Comparison of ENCODE assay signal across 1 cellular context in the genomic region with DNA sequence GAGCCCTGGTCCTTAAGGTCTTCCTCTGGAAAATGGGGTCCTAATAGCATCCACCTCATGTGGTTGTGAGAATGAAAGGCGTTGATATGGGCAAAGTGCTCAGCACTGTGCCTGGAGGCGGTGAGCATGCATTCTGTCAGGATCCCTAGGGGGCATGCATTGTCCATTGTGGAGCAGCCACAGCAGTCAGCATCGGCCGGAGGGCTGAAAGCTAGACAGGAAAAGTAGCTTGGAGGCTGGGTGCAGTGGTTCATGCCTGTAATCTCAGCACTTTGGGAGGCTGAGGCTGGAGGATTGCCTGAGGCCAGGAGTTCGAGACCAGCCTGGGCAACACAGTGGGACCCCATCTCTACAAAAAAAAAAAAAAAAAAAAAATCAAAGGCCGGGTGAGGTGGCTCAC.
TF ChIP-seq lines count a peak whose summit lies in the region.

No MANE protein-coding gene starts in this region.

TF ChIP-seq in GM23338, 12 proteins besides CTCF, POLR2A, EP300 and RAD21 (continued from another document):
- TF ChIP-seq, protein P1, sequence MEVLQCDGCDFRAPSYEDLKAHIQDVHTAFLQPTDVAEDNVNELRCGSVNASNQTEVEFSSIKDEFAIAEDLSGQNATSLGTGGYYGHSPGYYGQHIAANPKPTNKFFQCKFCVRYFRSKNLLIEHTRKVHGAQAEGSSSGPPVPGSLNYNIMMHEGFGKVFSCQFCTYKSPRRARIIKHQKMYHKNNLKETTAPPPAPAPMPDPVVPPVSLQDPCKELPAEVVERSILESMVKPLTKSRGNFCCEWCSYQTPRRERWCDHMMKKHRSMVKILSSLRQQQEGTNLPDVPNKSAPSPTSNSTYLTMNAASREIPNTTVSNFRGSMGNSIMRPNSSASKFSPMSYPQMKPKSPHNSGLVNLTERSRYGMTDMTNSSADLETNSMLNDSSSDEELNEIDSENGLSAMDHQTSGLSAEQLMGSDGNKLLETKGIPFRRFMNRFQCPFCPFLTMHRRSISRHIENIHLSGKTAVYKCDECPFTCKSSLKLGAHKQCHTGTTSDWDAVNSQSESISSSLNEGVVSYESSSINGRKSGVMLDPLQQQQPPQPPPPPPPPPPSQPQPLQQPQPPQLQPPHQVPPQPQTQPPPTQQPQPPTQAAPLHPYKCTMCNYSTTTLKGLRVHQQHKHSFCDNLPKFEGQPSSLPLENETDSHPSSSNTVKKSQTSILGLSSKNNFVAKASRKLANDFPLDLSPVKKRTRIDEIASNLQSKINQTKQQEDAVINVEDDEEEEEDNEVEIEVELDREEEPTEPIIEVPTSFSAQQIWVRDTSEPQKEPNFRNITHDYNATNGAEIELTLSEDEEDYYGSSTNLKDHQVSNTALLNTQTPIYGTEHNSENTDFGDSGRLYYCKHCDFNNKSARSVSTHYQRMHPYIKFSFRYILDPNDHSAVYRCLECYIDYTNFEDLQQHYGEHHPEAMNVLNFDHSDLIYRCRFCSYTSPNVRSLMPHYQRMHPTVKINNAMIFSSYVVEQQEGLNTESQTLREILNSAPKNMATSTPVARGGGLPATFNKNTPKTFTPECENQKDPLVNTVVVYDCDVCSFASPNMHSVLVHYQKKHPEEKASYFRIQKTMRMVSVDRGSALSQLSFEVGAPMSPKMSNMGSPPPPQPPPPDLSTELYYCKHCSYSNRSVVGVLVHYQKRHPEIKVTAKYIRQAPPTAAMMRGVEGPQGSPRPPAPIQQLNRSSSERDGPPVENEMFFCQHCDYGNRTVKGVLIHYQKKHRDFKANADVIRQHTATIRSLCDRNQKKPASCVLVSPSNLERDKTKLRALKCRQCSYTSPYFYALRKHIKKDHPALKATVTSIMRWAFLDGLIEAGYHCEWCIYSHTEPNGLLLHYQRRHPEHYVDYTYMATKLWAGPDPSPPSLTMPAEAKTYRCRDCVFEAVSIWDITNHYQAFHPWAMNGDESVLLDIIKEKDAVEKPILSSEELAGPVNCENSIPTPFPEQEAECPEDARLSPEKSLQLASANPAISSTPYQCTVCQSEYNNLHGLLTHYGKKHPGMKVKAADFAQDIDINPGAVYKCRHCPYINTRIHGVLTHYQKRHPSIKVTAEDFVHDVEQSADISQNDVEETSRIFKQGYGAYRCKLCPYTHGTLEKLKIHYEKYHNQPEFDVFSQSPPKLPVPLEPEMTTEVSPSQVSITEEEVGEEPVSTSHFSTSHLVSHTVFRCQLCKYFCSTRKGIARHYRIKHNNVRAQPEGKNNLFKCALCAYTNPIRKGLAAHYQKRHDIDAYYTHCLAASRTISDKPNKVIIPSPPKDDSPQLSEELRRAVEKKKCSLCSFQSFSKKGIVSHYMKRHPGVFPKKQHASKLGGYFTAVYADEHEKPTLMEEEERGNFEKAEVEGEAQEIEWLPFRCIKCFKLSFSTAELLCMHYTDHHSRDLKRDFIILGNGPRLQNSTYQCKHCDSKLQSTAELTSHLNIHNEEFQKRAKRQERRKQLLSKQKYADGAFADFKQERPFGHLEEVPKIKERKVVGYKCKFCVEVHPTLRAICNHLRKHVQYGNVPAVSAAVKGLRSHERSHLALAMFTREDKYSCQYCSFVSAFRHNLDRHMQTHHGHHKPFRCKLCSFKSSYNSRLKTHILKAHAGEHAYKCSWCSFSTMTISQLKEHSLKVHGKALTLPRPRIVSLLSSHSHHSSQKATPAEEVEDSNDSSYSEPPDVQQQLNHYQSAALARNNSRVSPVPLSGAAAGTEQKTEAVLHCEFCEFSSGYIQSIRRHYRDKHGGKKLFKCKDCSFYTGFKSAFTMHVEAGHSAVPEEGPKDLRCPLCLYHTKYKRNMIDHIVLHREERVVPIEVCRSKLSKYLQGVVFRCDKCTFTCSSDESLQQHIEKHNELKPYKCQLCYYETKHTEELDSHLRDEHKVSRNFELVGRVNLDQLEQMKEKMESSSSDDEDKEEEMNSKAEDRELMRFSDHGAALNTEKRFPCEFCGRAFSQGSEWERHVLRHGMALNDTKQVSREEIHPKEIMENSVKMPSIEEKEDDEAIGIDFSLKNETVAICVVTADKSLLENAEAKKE (CRISPR knock-in tag; IDR thresholded peaks at IDR 0.05), result no peak
- TF ChIP-seq ZNF114 (CRISPR knock-in tag; IDR thresholded peaks at IDR 0.05) (no peak), ETS1 (IDR thresholded peaks at IDR 0.05) (no peak), NANOG (IDR thresholded peaks at IDR 0.05; ENCODE audit: borderline replicate concordance) (no peak), STAT1 (IDR thresholded peaks at IDR 0.05; ENCODE audit: unreplicated experiment) (no peak), EZH2phosphoT487 (IDR thresholded peaks at IDR 0.05; ENCODE audit: unreplicated experiment) (no peak)
